In the genomic region with DNA sequence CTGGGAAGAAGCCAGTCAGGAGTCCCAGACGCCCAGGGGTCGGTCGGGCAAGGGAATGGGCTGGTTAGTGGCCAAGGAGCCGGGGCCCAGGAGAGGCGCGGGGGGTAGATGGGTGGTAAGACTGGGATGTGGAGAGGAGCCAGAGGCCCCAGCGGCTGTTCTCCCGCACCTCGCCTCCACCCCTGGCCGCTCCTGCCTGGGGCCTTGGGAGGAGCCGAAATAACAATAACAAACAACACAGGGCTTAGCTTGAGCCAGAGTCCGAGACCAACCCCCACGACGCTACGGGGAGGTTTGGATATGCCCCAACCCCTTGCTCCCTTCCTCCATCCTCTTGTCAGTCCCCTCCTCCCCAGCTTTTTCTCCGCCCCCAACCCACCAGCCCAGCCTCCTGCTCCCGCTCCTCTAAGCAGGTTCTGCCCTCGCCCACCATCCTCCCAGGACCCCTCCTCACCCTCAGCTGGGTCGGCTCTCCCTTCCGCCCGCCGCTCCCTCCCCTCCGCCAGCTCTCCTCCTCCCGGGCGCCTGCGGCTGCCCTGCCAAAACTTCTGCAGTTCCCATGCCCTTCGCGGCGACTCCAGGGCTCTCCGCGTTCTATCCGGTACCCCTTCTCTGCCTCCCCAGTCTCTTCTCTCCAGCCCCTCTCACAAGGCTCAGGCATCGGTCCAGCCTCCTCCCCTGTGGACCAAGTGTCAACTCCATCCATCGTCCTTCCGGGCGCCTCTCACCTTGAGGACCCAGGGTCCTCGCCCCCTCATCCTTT, we compare ENCODE assay signal across 8 cellular contexts. TPM values are rescaled to one million over a fixed set of nuclear protein-coding genes. Genes with fewer than 3 reads are reported as not detected.
A peak's percentile ranks its signal among the peaks of the same experiment; 100 is the strongest.
DNase-seq lines count a peak whose midpoint lies in the region; ATAC-seq and TF ChIP-seq lines count a peak whose summit lies in the region.

No MANE protein-coding gene starts in this region.

- ATAC-seq in SK-N-SH treated with all-trans-retinoic acid at 6 μM for 48 hours (no peak), activated B cell treated with CpG ODN at 0.5 μM for 24 hours (ENCODE audit: low read depth) (no peak), GM21367 (IDR thresholded peaks at IDR 0.05; ENCODE audit: unreplicated experiment) (no peak)

- no peak for TF ChIP-seq CTCF in SK-N-SH (IDR thresholded peaks at IDR 0.05)
- no peak for TF ChIP-seq CTCF in activated B cell treated with CpG ODN at 0.5 μM for 24 hours (IDR thresholded peaks at IDR 0.05)

- H3K4me3 Mint-ChIP-seq in activated B cell treated with CpG ODN at 0.5 μM for 24 hours = peak overlapping the region; percentile 12

- H3K9me2 ChIP-seq in SK-N-SH = no peaks in the 10 kb centered on the region

- intact Hi-C loops in activated B cell treated with CpG ODN at 0.5 μM for 24 hours (cut with micrococcal nuclease) = no loop called here

- H3K4me1 Mint-ChIP-seq in activated B cell treated with CpG ODN at 0.5 μM for 24 hours = peaks cover 32% of the 10 kb centered on the region

- no peak overlapping the region for H2AFZ ChIP-seq in SK-N-SH (ENCODE audit: low read depth)

- H3K36me3 Mint-ChIP-seq in activated B cell treated with CpG ODN at 0.5 μM for 24 hours (ENCODE audit: low read depth) = peaks cover 17% of the 10 kb centered on the region

- CTCF ChIA-PET in SK-N-SH (lab: Yijun Ruan, JAX) (interaction anchor here (1.2 kb wide), 1 partner anchor 57 kb away, joined by 4 read pairs; no protein-coding TSS in a partner anchor), activated B cell treated with CpG ODN at 0.5 μM for 24 hours (lab: Charles Lee) (interaction anchor here (1.4 kb wide), 1 partner anchor 56 kb away, joined by 4 read pairs; no protein-coding TSS in a partner anchor)

- POLR2A ChIA-PET in SK-N-SH (lab: Yijun Ruan, JAX) (interaction anchor here (0.6 to 1.2 kb wide), 3 partner anchors 8 to 30 kb away, joined by 3 read pairs; a partner anchor contains a TSS), activated B cell treated with CpG ODN at 0.5 μM for 24 hours (lab: Charles Lee) (interaction anchor here (0.9 kb wide), 1 partner anchor 13 kb away, joined by 3 read pairs; a partner anchor contains a TSS)

- H3K27me3 ChIP-seq in SK-N-SH (ENCODE audit: insufficient read depth) (no peaks in the 10 kb centered on the region; the same call in 1 of the 2 replicates), skeletal muscle satellite cell (ENCODE audit: control insufficient read depth, insufficient read depth, low read length) (peaks cover 82% of the 10 kb centered on the region)

- TF ChIP-seq EP300 in SK-N-SH (IDR thresholded peaks at IDR 0.05; ENCODE audit: borderline replicate concordance in 1 of 2, low read depth in 1 of 2, low read length in 1 of 2) = no peak

- H3K4me1 ChIP-seq in SK-N-SH (ENCODE audit: control insufficient read depth in 1 of 2, insufficient read depth in 2 of 2, low read depth in 1 of 2, low read length in 1 of 2) (no peaks in the 10 kb centered on the region; a peak in 1 of 4 replicates), skeletal muscle satellite cell (ENCODE audit: control insufficient read depth, insufficient read depth, low read length) (peaks cover 10% of the 10 kb centered on the region)

- H3K9me3 ChIP-seq in SK-N-SH (no peaks in the 10 kb centered on the region), skeletal muscle satellite cell (replicated peaks; ENCODE audit: low read length) (no peaks in the 10 kb centered on the region)

- no peak overlapping the region for H3K4me2 ChIP-seq in SK-N-SH
- H3K4me2 ChIP-seq in skeletal muscle satellite cell (ENCODE audit: low read length) = peak overlapping the region; percentile 56

- H3K36me3 ChIP-seq in SK-N-SH (replicated peaks in 1 of 2; ENCODE audit: control insufficient read depth in 1 of 2, insufficient read depth in 2 of 2, low read length in 1 of 2) (peaks cover 0 to 11% of the 10 kb centered on the region in 2 experiments), skeletal muscle satellite cell (ENCODE audit: insufficient read depth, low read length) (peaks cover 10% of the 10 kb centered on the region)

- H3F3A ChIP-seq in SK-N-SH (replicated peaks; ENCODE audit: insufficient read depth) = no peaks in the 10 kb centered on the region

- TF ChIP-seq RAD21 in SK-N-SH (IDR thresholded peaks at IDR 0.05; ENCODE audit: low read length) = no peak

- no peak overlapping the region for H3K4me3 ChIP-seq in SK-N-SH (ENCODE audit: low read depth in 2 of 2, low read length in 1 of 2)
- peak overlapping the region; percentile 52 for H3K4me3 ChIP-seq in iPS-11a (ENCODE audit: low read depth, low read length)
- H3K4me3 ChIP-seq in skeletal muscle satellite cell (ENCODE audit: low read length) = no peak overlapping the region

- H3K9ac ChIP-seq in SK-N-SH (no peak overlapping the region), skeletal muscle satellite cell (ENCODE audit: low read depth, low read length) (no peak overlapping the region)

- WGBS in SK-N-SH (ENCODE audit: low lambda C conversion rate) = 61% methylated on average over 37 of the region's 37 CpGs

- H3K79me2 ChIP-seq in SK-N-SH (ENCODE audit: insufficient read depth) = no peaks in the 10 kb centered on the region

- H3K27ac Mint-ChIP-seq in activated B cell treated with CpG ODN at 0.5 μM for 24 hours = no peak overlapping the region

- no peaks in the 10 kb centered on the region for H4K20me1 ChIP-seq in SK-N-SH (ENCODE audit: insufficient read depth)

- peaks cover 72% of the 10 kb centered on the region for H3K27me3 Mint-ChIP-seq in activated B cell treated with CpG ODN at 0.5 μM for 24 hours

- no peaks in the 10 kb centered on the region for H3K9me3 Mint-ChIP-seq in activated B cell treated with CpG ODN at 0.5 μM for 24 hours

- H3K27ac ChIP-seq in SK-N-SH (ENCODE audit: low read depth in 2 of 2, low read length in 1 of 2) = no peak overlapping the region

- peak; percentile 39 for DNase-seq in SK-N-SH
- DNase-seq in activated B cell treated with CpG ODN at 0.5 μM for 24 hours = no peak
- no peak for DNase-seq in NCI-H187 treated with DMSO at 0.1 percent for 48 hours (lab: John Stamatoyannopoulos, UW)
- no peak for DNase-seq in SHP77 (lab: John Stamatoyannopoulos, UW)

TF ChIP-seq in SK-N-SH, 30 proteins besides CTCF, POLR2A, EP300 and RAD21:
- TF ChIP-seq GABPA (IDR thresholded peaks at IDR 0.05; ENCODE audit: low read depth) (no peak), NRF1 (IDR thresholded peaks at IDR 0.05; ENCODE audit: low read depth, low read length) (no peak), FOXJ3 (CRISPR knock-in tag; IDR thresholded peaks at IDR 0.05) (no peak), ELF1 (IDR thresholded peaks at IDR 0.05) (no peak), SIN3A (IDR thresholded peaks at IDR 0.05; ENCODE audit: borderline replicate concordance, low read depth, low read length) (no peak)
- TF ChIP-seq, protein P1, sequence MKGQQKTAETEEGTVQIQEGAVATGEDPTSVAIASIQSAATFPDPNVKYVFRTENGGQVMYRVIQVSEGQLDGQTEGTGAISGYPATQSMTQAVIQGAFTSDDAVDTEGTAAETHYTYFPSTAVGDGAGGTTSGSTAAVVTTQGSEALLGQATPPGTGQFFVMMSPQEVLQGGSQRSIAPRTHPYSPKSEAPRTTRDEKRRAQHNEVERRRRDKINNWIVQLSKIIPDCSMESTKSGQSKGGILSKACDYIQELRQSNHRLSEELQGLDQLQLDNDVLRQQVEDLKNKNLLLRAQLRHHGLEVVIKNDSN (IDR thresholded peaks at IDR 0.05; ENCODE audit: borderline replicate concordance, low read depth) = no peak

TF ChIP-seq in SK-N-SH treated with all-trans-retinoic acid at 6 μM for 48 hours, 23 proteins besides CTCF, POLR2A, EP300 and RAD21 (continues in another document):
- TF ChIP-seq ZNF8 (CRISPR knock-in tag; IDR thresholded peaks at IDR 0.05) = no peak
- TF ChIP-seq TCF4 (CRISPR knock-in tag; IDR thresholded peaks at IDR 0.05; ENCODE audit: borderline replicate concordance) = no peak
- TF ChIP-seq ESRRG (CRISPR knock-in tag; IDR thresholded peaks at IDR 0.05) = no peak
- TF ChIP-seq, protein P2, sequence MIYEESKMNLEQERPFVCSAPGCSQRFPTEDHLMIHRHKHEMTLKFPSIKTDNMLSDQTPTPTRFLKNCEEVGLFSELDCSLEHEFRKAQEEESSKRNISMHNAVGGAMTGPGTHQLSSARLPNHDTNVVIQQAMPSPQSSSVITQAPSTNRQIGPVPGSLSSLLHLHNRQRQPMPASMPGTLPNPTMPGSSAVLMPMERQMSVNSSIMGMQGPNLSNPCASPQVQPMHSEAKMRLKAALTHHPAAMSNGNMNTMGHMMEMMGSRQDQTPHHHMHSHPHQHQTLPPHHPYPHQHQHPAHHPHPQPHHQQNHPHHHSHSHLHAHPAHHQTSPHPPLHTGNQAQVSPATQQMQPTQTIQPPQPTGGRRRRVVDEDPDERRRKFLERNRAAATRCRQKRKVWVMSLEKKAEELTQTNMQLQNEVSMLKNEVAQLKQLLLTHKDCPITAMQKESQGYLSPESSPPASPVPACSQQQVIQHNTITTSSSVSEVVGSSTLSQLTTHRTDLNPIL (CRISPR knock-in tag; IDR thresholded peaks at IDR 0.05; ENCODE audit: low read depth) = no peak
- TF ChIP-seq ZFP3 (CRISPR knock-in tag; IDR thresholded peaks at IDR 0.05) = no peak
- TF ChIP-seq PPARA (CRISPR knock-in tag; IDR thresholded peaks at IDR 0.05; ENCODE audit: borderline replicate concordance) = no peak
- no peak for TF ChIP-seq SNAI2 (CRISPR knock-in tag; IDR thresholded peaks at IDR 0.05)
- no peak for TF ChIP-seq GLIS3 (CRISPR knock-in tag; IDR thresholded peaks at IDR 0.05)
- TF ChIP-seq BACH2 (CRISPR knock-in tag; IDR thresholded peaks at IDR 0.05; ENCODE audit: borderline replicate concordance) = no peak

RNA-seq across cellular contexts. Expression of a gene that starts 1.1 kb away (rescaled TPM):
- polyA plus RNA-seq in SK-N-SH (2012; rRNA removed) = not detected in 2 replicates
- not detected in 2 replicates for polyA plus RNA-seq in SK-N-SH (2012; cell fraction: cytosol; rRNA removed)
- polyA plus RNA-seq in SK-N-SH (2012; cell fraction: nucleus; rRNA removed) = 0.02 TPM in 1 of 2 replicates, not detected in the other
- not detected in 2 replicates for total RNA-seq in activated B cell treated with CpG ODN at 0.5 μM for 24 hours
- not detected in 2 replicates for total RNA-seq in skeletal muscle satellite cell (2012; rRNA removed)

RNA-seq across cellular contexts. Expression of a gene that starts 7.5 kb away (rescaled TPM):
- 46.8 and 52.8 TPM in 2 replicates for polyA plus RNA-seq in SK-N-SH (2012; rRNA removed)
- polyA plus RNA-seq in SK-N-SH (2012; cell fraction: cytosol; rRNA removed) = 48.0 and 48.5 TPM in 2 replicates
- polyA plus RNA-seq in SK-N-SH (2012; cell fraction: nucleus; rRNA removed) = 26.3 and 37.4 TPM in 2 replicates
- total RNA-seq in activated B cell treated with CpG ODN at 0.5 μM for 24 hours = 43.0 and 43.1 TPM in 2 replicates
- 29.4 and 38.9 TPM in 2 replicates for total RNA-seq in skeletal muscle satellite cell (2012; rRNA removed)

RNA-seq across cellular contexts. Expression of a gene that starts 13.4 kb away (rescaled TPM):
- 30.0 and 40.6 TPM in 2 replicates for polyA plus RNA-seq in SK-N-SH (2012; rRNA removed)
- polyA plus RNA-seq in SK-N-SH (2012; cell fraction: cytosol; rRNA removed) = 28.9 and 34.9 TPM in 2 replicates
- polyA plus RNA-seq in SK-N-SH (2012; cell fraction: nucleus; rRNA removed) = 25.1 and 27.9 TPM in 2 replicates
- total RNA-seq in activated B cell treated with CpG ODN at 0.5 μM for 24 hours = 44.1 and 50.5 TPM in 2 replicates
- total RNA-seq in skeletal muscle satellite cell (2012; rRNA removed) = 36.5 and 44.1 TPM in 2 replicates

RNA-seq across cellular contexts. Expression of a gene that starts 38.4 kb away (rescaled TPM):
- not detected in 2 replicates for polyA plus RNA-seq in SK-N-SH (2012; rRNA removed)
- not detected in 2 replicates for polyA plus RNA-seq in SK-N-SH (2012; cell fraction: cytosol; rRNA removed)
- polyA plus RNA-seq in SK-N-SH (2012; cell fraction: nucleus; rRNA removed) = not detected in 2 replicates
- total RNA-seq in activated B cell treated with CpG ODN at 0.5 μM for 24 hours = not detected in 2 replicates
- not detected in 2 replicates for total RNA-seq in skeletal muscle satellite cell (2012; rRNA removed)
